8 cellular contexts compared by ENCODE assay signal in genomic region chr11:133966924-133967598, GRCh38. TPM values are rescaled to one million over a fixed set of nuclear protein-coding genes. Genes with fewer than 3 reads are reported as not detected.
DNase-seq lines count a peak whose midpoint lies in the region; ATAC-seq and TF ChIP-seq lines count a peak whose summit lies in the region.

No MANE protein-coding gene starts in this region.

- H3K36me3 Mint-ChIP-seq in CD4-positive, alpha-beta T cell (ENCODE audit: low read depth) = no peaks in the 10 kb centered on the region
- no peaks in the 10 kb centered on the region for H3K36me3 Mint-ChIP-seq in T-cell

- peak; percentile 66 for TF ChIP-seq CTCF in CD4-positive, alpha-beta T cell (IDR thresholded peaks at IDR 0.05)

- H3K27ac Mint-ChIP-seq in CD4-positive, alpha-beta T cell = peak overlapping the region; percentile 45
- H3K27ac Mint-ChIP-seq in T-cell = peak overlapping the region; percentile 71 to 87

- H3K27me3 ChIP-seq in CD4-positive, alpha-beta T cell (ENCODE audit: control insufficient read depth, insufficient read depth, low read length) = peaks cover 5% of the 10 kb centered on the region

- no peak overlapping the region for H3K27ac ChIP-seq in CD4-positive, alpha-beta T cell (ENCODE audit: low read depth, low read length)
- peak overlapping the region; percentile 65 for H3K27ac ChIP-seq in angular gyrus (ENCODE audit: low read depth, low read length)

- peaks cover 13% of the 10 kb centered on the region for H3K4me1 Mint-ChIP-seq in CD4-positive, alpha-beta T cell (ENCODE audit: low read depth)
- peaks cover 9 to 11% (median 11%) of the 10 kb centered on the region in 3 donors for H3K4me1 Mint-ChIP-seq in T-cell

- POLR2A ChIA-PET in CD4-positive, alpha-beta T cell (lab: Charles Lee) = no interaction called here
- POLR2A ChIA-PET in T-cell (lab: Charles Lee) = no interaction called here

- H3K9me3 Mint-ChIP-seq in CD4-positive, alpha-beta T cell = no peaks in the 10 kb centered on the region
- no peaks in the 10 kb centered on the region for H3K9me3 Mint-ChIP-seq in T-cell

- no peaks in the 10 kb centered on the region for H3K9me3 ChIP-seq in CD4-positive, alpha-beta T cell (ENCODE audit: control insufficient read depth, low read length)

- DNase-seq in CD4-positive, alpha-beta T cell = peak; percentile 45 to 73 (median 58)
- DNase-seq in T-cell = peak; percentile 25 to 78 (median 56)
- peak; percentile 7 to 8 for DNase-seq in lung microvascular endothelial cell (ENCODE audit: low read depth in 2 of 2)
- peak; percentile 21 to 69 (median 43) for DNase-seq in stimulated activated naive CD4-positive, alpha-beta T cell (lab: John Stamatoyannopoulos, UW)
- no peak for DNase-seq in NCI-H2171 (lab: John Stamatoyannopoulos, UW)

- peak overlapping the region; percentile 86 for H3K4me3 Mint-ChIP-seq in CD4-positive, alpha-beta T cell
- H3K4me3 Mint-ChIP-seq in T-cell = peak overlapping the region; percentile 83 to 87 (median 86)

- peak; percentile 85 for ATAC-seq in CD4-positive, alpha-beta T cell (ENCODE audit: poor library complexity)
- ATAC-seq in T-cell (replicated peaks in 1 of 4) = peak; percentile 87 to 92 (median 90)
- no peak for ATAC-seq in GM18873 (IDR thresholded peaks at IDR 0.05; ENCODE audit: low FRiP score, unreplicated experiment)
- no peak for ATAC-seq in HG03095 (IDR thresholded peaks at IDR 0.05; ENCODE audit: unreplicated experiment)

- peaks cover 19% of the 10 kb centered on the region for H3K27me3 Mint-ChIP-seq in CD4-positive, alpha-beta T cell
- peaks cover 0 to 13% of the 10 kb centered on the region in 2 donors for H3K27me3 Mint-ChIP-seq in T-cell

- CTCF ChIA-PET in CD4-positive, alpha-beta T cell (lab: Charles Lee) = no interaction called here
- CTCF ChIA-PET in T-cell (lab: Charles Lee) = no interaction called here

- intact Hi-C loops in CD4-positive, alpha-beta T cell (cut with DNase I, micrococcal nuclease) = loop anchor here in 1 of 2 experiments (5.0 kb wide), 1 partner anchor 65 kb away; no protein-coding TSS in a partner anchor

RNA-seq across cellular contexts. Expression of gene IGSF9B, which starts 10.3 kb away (rescaled TPM):
- total RNA-seq in CD4-positive, alpha-beta T cell = 10 to 100 TPM; 24.3 to 27.4 TPM
- total RNA-seq in T-cell (100 to 1,000 TPM in 1 of 5 donors, 10 to 100 TPM in 4; 23.5 to 101 (median 63.1) TPM), lung microvascular endothelial cell (not detected in 2 replicates)

Comparison
In these comparisons a context has a peak if more than half of its experiments do, and no peak if none do; other contexts are left out.
1. ATAC-seq: peak in CD4-positive, alpha-beta T cell (single experiment) and T-cell (4 of 4); none in GM18873 (single experiment) and HG03095 (single experiment).
2. RNA of gene IGSF9B, which starts 10.3 kb away (total RNA-seq): 23.5 to 101 TPM in T-cell and 24.3 to 27.4 TPM in CD4-positive, alpha-beta T cell; not detected in lung microvascular endothelial cell; every median in the first group is over 10 times any median in the second.